3 cellular contexts compared by ENCODE assay signal in the genomic region with DNA sequence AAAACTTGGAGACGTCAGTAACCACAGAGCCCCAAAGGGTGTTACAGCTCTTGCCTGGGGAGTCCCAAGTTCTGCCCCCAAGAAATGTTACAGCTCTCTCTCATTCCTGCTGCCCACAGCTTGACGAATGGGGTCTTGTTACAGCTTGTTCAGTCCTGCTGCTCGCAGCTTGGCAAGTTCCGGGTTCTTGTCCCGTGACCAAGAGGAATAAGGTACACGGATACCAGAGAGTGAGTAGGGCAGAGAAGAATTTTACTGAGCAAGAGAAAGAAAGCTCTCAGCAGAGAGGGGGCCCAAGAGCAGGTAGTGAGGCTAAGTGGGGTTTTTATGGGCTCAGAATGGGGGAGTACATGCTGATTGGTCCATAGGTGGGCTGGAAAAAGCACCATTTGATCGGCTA.
TF ChIP-seq lines count a peak whose summit lies in the region.

No MANE protein-coding gene starts in this region.

TF ChIP-seq in GM23338, 12 proteins besides CTCF, POLR2A, EP300 and RAD21 (continues in another document):
- no peak for TF ChIP-seq EZH2 (IDR thresholded peaks at IDR 0.05; ENCODE audit: low read depth, unreplicated experiment)
- TF ChIP-seq, protein P1, sequence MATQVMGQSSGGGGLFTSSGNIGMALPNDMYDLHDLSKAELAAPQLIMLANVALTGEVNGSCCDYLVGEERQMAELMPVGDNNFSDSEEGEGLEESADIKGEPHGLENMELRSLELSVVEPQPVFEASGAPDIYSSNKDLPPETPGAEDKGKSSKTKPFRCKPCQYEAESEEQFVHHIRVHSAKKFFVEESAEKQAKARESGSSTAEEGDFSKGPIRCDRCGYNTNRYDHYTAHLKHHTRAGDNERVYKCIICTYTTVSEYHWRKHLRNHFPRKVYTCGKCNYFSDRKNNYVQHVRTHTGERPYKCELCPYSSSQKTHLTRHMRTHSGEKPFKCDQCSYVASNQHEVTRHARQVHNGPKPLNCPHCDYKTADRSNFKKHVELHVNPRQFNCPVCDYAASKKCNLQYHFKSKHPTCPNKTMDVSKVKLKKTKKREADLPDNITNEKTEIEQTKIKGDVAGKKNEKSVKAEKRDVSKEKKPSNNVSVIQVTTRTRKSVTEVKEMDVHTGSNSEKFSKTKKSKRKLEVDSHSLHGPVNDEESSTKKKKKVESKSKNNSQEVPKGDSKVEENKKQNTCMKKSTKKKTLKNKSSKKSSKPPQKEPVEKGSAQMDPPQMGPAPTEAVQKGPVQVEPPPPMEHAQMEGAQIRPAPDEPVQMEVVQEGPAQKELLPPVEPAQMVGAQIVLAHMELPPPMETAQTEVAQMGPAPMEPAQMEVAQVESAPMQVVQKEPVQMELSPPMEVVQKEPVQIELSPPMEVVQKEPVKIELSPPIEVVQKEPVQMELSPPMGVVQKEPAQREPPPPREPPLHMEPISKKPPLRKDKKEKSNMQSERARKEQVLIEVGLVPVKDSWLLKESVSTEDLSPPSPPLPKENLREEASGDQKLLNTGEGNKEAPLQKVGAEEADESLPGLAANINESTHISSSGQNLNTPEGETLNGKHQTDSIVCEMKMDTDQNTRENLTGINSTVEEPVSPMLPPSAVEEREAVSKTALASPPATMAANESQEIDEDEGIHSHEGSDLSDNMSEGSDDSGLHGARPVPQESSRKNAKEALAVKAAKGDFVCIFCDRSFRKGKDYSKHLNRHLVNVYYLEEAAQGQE (IDR thresholded peaks at IDR 0.05; ENCODE audit: unreplicated experiment): no peak
- TF ChIP-seq STAT1 (IDR thresholded peaks at IDR 0.05; ENCODE audit: unreplicated experiment): no peak
- no peak for TF ChIP-seq CREB1 (CRISPR knock-in tag; IDR thresholded peaks at IDR 0.05; ENCODE audit: low read depth)
- TF ChIP-seq NANOG (IDR thresholded peaks at IDR 0.05; ENCODE audit: borderline replicate concordance): no peak
- TF ChIP-seq, protein P2, sequence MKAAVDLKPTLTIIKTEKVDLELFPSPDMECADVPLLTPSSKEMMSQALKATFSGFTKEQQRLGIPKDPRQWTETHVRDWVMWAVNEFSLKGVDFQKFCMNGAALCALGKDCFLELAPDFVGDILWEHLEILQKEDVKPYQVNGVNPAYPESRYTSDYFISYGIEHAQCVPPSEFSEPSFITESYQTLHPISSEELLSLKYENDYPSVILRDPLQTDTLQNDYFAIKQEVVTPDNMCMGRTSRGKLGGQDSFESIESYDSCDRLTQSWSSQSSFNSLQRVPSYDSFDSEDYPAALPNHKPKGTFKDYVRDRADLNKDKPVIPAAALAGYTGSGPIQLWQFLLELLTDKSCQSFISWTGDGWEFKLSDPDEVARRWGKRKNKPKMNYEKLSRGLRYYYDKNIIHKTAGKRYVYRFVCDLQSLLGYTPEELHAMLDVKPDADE (IDR thresholded peaks at IDR 0.05): no peak
- no peak for TF ChIP-seq JUNB (IDR thresholded peaks at IDR 0.05; ENCODE audit: unreplicated experiment)
- TF ChIP-seq EZH2phosphoT487 (IDR thresholded peaks at IDR 0.05; ENCODE audit: unreplicated experiment): no peak

TF ChIP-seq in IMR-90, 13 proteins besides CTCF, POLR2A, EP300 and RAD21:
- TF ChIP-seq BHLHE40 (IDR thresholded peaks at IDR 0.05; ENCODE audit: low read depth, low read length) (no peak), CHD1 (IDR thresholded peaks at IDR 0.05; ENCODE audit: low read depth, low read length) (no peak), RFX5 (IDR thresholded peaks at IDR 0.05; ENCODE audit: low read depth, low read length) (no peak), MXI1 (IDR thresholded peaks at IDR 0.05; ENCODE audit: borderline replicate concordance, low read depth, low read length) (no peak), MAZ (IDR thresholded peaks at IDR 0.05; ENCODE audit: borderline replicate concordance, low read depth, low read length) (no peak), CEBPB (IDR thresholded peaks at IDR 0.05; ENCODE audit: low read depth, low read length) (no peak), RCOR1 (IDR thresholded peaks at IDR 0.05; ENCODE audit: insufficient replicate concordance, low read length) (no peak), FOS (IDR thresholded peaks at IDR 0.05; ENCODE audit: low read depth, low read length) (no peak), NFE2L2 (IDR thresholded peaks at IDR 0.05; ENCODE audit: low read depth, low read length) (no peak), MAFK (IDR thresholded peaks at IDR 0.05; ENCODE audit: low read depth, low read length) (no peak), SMC3 (IDR thresholded peaks at IDR 0.05; ENCODE audit: low read depth, low read length) (no peak)
- TF ChIP-seq, protein P3, sequence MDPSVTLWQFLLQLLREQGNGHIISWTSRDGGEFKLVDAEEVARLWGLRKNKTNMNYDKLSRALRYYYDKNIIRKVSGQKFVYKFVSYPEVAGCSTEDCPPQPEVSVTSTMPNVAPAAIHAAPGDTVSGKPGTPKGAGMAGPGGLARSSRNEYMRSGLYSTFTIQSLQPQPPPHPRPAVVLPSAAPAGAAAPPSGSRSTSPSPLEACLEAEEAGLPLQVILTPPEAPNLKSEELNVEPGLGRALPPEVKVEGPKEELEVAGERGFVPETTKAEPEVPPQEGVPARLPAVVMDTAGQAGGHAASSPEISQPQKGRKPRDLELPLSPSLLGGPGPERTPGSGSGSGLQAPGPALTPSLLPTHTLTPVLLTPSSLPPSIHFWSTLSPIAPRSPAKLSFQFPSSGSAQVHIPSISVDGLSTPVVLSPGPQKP (IDR thresholded peaks at IDR 0.05; ENCODE audit: borderline replicate concordance, low read depth, low read length): no peak
- TF ChIP-seq, protein P4, sequence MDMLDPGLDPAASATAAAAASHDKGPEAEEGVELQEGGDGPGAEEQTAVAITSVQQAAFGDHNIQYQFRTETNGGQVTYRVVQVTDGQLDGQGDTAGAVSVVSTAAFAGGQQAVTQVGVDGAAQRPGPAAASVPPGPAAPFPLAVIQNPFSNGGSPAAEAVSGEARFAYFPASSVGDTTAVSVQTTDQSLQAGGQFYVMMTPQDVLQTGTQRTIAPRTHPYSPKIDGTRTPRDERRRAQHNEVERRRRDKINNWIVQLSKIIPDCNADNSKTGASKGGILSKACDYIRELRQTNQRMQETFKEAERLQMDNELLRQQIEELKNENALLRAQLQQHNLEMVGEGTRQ (IDR thresholded peaks at IDR 0.05; ENCODE audit: low read depth, low read length): no peak

TF ChIP-seq in H1, 55 proteins besides CTCF, POLR2A, EP300 and RAD21:
- TF ChIP-seq, protein P5, sequence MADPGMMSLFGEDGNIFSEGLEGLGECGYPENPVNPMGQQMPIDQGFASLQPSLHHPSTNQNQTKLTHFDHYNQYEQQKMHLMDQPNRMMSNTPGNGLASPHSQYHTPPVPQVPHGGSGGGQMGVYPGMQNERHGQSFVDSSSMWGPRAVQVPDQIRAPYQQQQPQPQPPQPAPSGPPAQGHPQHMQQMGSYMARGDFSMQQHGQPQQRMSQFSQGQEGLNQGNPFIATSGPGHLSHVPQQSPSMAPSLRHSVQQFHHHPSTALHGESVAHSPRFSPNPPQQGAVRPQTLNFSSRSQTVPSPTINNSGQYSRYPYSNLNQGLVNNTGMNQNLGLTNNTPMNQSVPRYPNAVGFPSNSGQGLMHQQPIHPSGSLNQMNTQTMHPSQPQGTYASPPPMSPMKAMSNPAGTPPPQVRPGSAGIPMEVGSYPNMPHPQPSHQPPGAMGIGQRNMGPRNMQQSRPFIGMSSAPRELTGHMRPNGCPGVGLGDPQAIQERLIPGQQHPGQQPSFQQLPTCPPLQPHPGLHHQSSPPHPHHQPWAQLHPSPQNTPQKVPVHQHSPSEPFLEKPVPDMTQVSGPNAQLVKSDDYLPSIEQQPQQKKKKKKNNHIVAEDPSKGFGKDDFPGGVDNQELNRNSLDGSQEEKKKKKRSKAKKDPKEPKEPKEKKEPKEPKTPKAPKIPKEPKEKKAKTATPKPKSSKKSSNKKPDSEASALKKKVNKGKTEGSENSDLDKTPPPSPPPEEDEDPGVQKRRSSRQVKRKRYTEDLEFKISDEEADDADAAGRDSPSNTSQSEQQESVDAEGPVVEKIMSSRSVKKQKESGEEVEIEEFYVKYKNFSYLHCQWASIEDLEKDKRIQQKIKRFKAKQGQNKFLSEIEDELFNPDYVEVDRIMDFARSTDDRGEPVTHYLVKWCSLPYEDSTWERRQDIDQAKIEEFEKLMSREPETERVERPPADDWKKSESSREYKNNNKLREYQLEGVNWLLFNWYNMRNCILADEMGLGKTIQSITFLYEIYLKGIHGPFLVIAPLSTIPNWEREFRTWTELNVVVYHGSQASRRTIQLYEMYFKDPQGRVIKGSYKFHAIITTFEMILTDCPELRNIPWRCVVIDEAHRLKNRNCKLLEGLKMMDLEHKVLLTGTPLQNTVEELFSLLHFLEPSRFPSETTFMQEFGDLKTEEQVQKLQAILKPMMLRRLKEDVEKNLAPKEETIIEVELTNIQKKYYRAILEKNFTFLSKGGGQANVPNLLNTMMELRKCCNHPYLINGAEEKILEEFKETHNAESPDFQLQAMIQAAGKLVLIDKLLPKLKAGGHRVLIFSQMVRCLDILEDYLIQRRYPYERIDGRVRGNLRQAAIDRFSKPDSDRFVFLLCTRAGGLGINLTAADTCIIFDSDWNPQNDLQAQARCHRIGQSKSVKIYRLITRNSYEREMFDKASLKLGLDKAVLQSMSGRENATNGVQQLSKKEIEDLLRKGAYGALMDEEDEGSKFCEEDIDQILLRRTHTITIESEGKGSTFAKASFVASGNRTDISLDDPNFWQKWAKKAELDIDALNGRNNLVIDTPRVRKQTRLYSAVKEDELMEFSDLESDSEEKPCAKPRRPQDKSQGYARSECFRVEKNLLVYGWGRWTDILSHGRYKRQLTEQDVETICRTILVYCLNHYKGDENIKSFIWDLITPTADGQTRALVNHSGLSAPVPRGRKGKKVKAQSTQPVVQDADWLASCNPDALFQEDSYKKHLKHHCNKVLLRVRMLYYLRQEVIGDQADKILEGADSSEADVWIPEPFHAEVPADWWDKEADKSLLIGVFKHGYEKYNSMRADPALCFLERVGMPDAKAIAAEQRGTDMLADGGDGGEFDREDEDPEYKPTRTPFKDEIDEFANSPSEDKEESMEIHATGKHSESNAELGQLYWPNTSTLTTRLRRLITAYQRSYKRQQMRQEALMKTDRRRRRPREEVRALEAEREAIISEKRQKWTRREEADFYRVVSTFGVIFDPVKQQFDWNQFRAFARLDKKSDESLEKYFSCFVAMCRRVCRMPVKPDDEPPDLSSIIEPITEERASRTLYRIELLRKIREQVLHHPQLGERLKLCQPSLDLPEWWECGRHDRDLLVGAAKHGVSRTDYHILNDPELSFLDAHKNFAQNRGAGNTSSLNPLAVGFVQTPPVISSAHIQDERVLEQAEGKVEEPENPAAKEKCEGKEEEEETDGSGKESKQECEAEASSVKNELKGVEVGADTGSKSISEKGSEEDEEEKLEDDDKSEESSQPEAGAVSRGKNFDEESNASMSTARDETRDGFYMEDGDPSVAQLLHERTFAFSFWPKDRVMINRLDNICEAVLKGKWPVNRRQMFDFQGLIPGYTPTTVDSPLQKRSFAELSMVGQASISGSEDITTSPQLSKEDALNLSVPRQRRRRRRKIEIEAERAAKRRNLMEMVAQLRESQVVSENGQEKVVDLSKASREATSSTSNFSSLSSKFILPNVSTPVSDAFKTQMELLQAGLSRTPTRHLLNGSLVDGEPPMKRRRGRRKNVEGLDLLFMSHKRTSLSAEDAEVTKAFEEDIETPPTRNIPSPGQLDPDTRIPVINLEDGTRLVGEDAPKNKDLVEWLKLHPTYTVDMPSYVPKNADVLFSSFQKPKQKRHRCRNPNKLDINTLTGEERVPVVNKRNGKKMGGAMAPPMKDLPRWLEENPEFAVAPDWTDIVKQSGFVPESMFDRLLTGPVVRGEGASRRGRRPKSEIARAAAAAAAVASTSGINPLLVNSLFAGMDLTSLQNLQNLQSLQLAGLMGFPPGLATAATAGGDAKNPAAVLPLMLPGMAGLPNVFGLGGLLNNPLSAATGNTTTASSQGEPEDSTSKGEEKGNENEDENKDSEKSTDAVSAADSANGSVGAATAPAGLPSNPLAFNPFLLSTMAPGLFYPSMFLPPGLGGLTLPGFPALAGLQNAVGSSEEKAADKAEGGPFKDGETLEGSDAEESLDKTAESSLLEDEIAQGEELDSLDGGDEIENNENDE (IDR thresholded peaks at IDR 0.05; ENCODE audit: insufficient replicate concordance, low read length): no peak
- TF ChIP-seq SP1 (IDR thresholded peaks at IDR 0.05; ENCODE audit: low read depth, low read length) (no peak), BACH1 (IDR thresholded peaks at IDR 0.05; ENCODE audit: low read length) (no peak)
